Comparison of ENCODE assay signal across 15 cellular contexts in genomic region chr3:66593978-66594377, GRCh38.
DNase-seq lines count a peak whose midpoint lies in the region; ATAC-seq, FAIRE-seq and TF ChIP-seq lines count a peak whose summit lies in the region.
"Had no signal": no experiment of that assay in that cellular context is flagged by ENCODE, and none has a peak within 500 bp of the region (broad histone marks: within the 10 kb centered on the region; RNA-seq: fewer than 3 reads in every experiment).

No MANE protein-coding gene starts in this region.

- H3K79me2 ChIP-seq in HepG2 (ENCODE audit: insufficient read depth, low read length), result no peaks in the 10 kb centered on the region

- FAIRE-seq in HepG2 (lab: Jason Lieb, UNC), result no peak

- no peak overlapping the region for H3K4me2 ChIP-seq in HepG2 (ENCODE audit: low read depth, low read length)

- intact Hi-C loops in HepG2 (cut with micrococcal nuclease; ENCODE audit: unreplicated experiment), result no loop called here
- intact Hi-C loops in upper lobe of right lung (cut with DNase I), result no loop called here

- no peak overlapping the region for H3K9ac ChIP-seq in HepG2 (ENCODE audit: insufficient read depth, low read depth, low read length)

- TF ChIP-seq RAD21 in HepG2 (CRISPR knock-in tag; IDR thresholded peaks at IDR 0.05), result no peak

- peaks cover 7% of the 10 kb centered on the region; the same call in 1 of the 2 replicates for H3K4me1 ChIP-seq in HepG2 (ENCODE audit: insufficient read depth, low read length)
- H3K4me1 ChIP-seq in upper lobe of right lung, result no peaks in the 10 kb centered on the region

- in situ Hi-C loops in HepG2 (cut with HindIII; ENCODE audit: extremely low pct_ligation_motif_present, low pct_unique_long_range_greater_than_20kb), result no loop called here

- CTCF ChIA-PET in HepG2 (lab: Yijun Ruan, JAX; ENCODE audit: low intra/inter-chr PET ratio, low total read pairs), result no interaction called here

- peak in 1 of 2 experiments; percentile 35; a peak in 1 of 4 replicates for TF ChIP-seq EP300 in HepG2 (IDR thresholded peaks at IDR 0.05; ENCODE audit: low read depth in 2 of 2, low read length in 2 of 2)
- TF ChIP-seq EP300 in HepG2 (CRISPR knock-in tag; IDR thresholded peaks at IDR 0.05; ENCODE audit: borderline replicate concordance), result no peak

- POLR2A ChIA-PET in HepG2 (lab: Yijun Ruan, JAX), result no interaction called here

- DNase-seq in CD1c-positive myeloid dendritic cell (ENCODE audit: extremely low spot score) (peak; percentile 38), LoVo (ENCODE audit: low spot score) (peak; percentile 63), cardiac fibroblast (ENCODE audit: low read depth in 2 of 2) (peak; percentile 26 to 95), HepG2 (ENCODE audit: low spot score) (peak; percentile 74), retina (no peak), upper lobe of right lung (no peak)
- DNase-seq: activated CD4-positive, alpha-beta memory T cell treated with anti-CD3 and anti-CD28 coated beads for 36 hours; activated naive CD4-positive, alpha-beta T cell treated with anti-CD3 and anti-CD28 coated beads, Interleukin-2, amount 10 ng/mL, durations not matched to agents 7 days and 5 days; CD4-positive, alpha-beta memory T cell; islet precursor cell; NCI-H526 treated with DMSO at 0.1 percent for 48 hours; ovary; stimulated activated CD4-positive, alpha-beta T cell treated with anti-CD3 and anti-CD28 coated beads, Interleukin-2, amount 100 ng/mL, for 24 hours had no signal

- H3K36me3 ChIP-seq in HepG2 (replicated peaks in 1 of 2; ENCODE audit: control insufficient read depth in 1 of 2, insufficient read depth in 2 of 2, low read length in 2 of 2) (no peaks in the 10 kb centered on the region), upper lobe of right lung (no peaks in the 10 kb centered on the region)
- H3K36me3 ChIP-seq: ovary had no signal

- H4K20me1 ChIP-seq in HepG2 (ENCODE audit: insufficient read depth, low read length), result no peaks in the 10 kb centered on the region

- no peak for TF ChIP-seq POLR2A in HepG2 (IDR thresholded peaks at IDR 0.05; ENCODE audit: insufficient read depth in 1 of 2, low read depth in 2 of 2, low read length in 2 of 2)

- no TSS peak for BruUV-seq in HepG2 (replicated peaks; lab: Mats Ljungman, UMichigan)

- H3K27me3 ChIP-seq in HepG2 (ENCODE audit: control insufficient read depth in 1 of 2, insufficient read depth in 2 of 2, low read length in 2 of 2) (no peaks in the 10 kb centered on the region; a peak in 2 of 5 replicates), upper lobe of right lung (no peaks in the 10 kb centered on the region)
- H3K27me3 ChIP-seq: ovary had no signal

- ATAC-seq in HepG2, result peak; percentile 71
- ATAC-seq in GM18502 (IDR thresholded peaks at IDR 0.05; ENCODE audit: poor library complexity, unreplicated experiment), result no peak
- no peak for ATAC-seq in HG03378 (IDR thresholded peaks at IDR 0.05; ENCODE audit: unreplicated experiment)
- no peak for ATAC-seq in upper lobe of right lung

- H3K4me3 ChIP-seq in cardiac fibroblast (replicated peaks in 1 of 2; ENCODE audit: low read depth in 2 of 2, low read length in 2 of 2), result no peak overlapping the region
- no peak overlapping the region for H3K4me3 ChIP-seq in HepG2 (replicated peaks in 1 of 3; ENCODE audit: insufficient read depth in 1 of 3, low read depth in 2 of 3, low read length in 3 of 3)
- no peak overlapping the region for H3K4me3 ChIP-seq in upper lobe of right lung
- H3K4me3 ChIP-seq: ovary had no signal

- TF ChIP-seq CTCF in cardiac fibroblast (IDR thresholded peaks at IDR 0.05; ENCODE audit: low read depth, low read length) (no peak), HepG2 (CRISPR knock-in tag; IDR thresholded peaks at IDR 0.05) (no peak), upper lobe of right lung (IDR thresholded peaks at IDR 0.05) (no peak)

- no peak overlapping the region for H3K27ac ChIP-seq in HepG2 (ENCODE audit: extremely low read length, insufficient read depth, low read length)
- no peak overlapping the region for H3K27ac ChIP-seq in upper lobe of right lung
- H3K27ac ChIP-seq: ovary had no signal

- 5% methylated on average over 1 of the region's 1 CpG for WGBS in HepG2 (ENCODE audit: low lambda C conversion rate)

- no peak overlapping the region for H2AFZ ChIP-seq in HepG2 (ENCODE audit: low read length)

- H3K9me3 ChIP-seq in HepG2 (ENCODE audit: low read length) (no peaks in the 10 kb centered on the region), upper lobe of right lung (no peaks in the 10 kb centered on the region)
- H3K9me3 ChIP-seq: ovary had no signal

TF ChIP-seq in HepG2, 621 proteins besides CTCF, POLR2A, EP300 and RAD21 (continues in another document):
- TF ChIP-seq ZBTB25 (CRISPR knock-in tag; IDR thresholded peaks at IDR 0.05) (0 out of 2 replicates have a peak, but pooled peaks have one; percentile 29), HOXA3 (CRISPR knock-in tag; IDR thresholded peaks at IDR 0.05) (no peak), ZNF317 (CRISPR knock-in tag; IDR thresholded peaks at IDR 0.05) (no peak), ZNF746 (CRISPR knock-in tag; IDR thresholded peaks at IDR 0.05) (no peak), CEBPB (IDR thresholded peaks at IDR 0.05; ENCODE audit: borderline replicate concordance, low read depth, low read length) (peak; percentile 71; the same call in 1 of the 2 replicates), ZNF747 (CRISPR knock-in tag; IDR thresholded peaks at IDR 0.05; ENCODE audit: borderline replicate concordance) (no peak), ZNF629 (CRISPR knock-in tag; conservative IDR thresholded peaks at IDR 0.05) (no peak), ZNF770 (CRISPR knock-in tag; IDR thresholded peaks at IDR 0.05) (no peak), ZKSCAN1 (IDR thresholded peaks at IDR 0.05; ENCODE audit: low read length) (no peak), ZNF331 (CRISPR knock-in tag; IDR thresholded peaks at IDR 0.05) (no peak), TBL1XR1 (IDR thresholded peaks at IDR 0.05; ENCODE audit: borderline replicate concordance, low read length, partially characterized antibody) (no peak), SIN3A (IDR thresholded peaks at IDR 0.05; ENCODE audit: borderline replicate concordance, low read depth, low read length) (no peak), MAZ (IDR thresholded peaks at IDR 0.05; ENCODE audit: borderline replicate concordance, low read depth, low read length) (no peak), MAZ (CRISPR knock-in tag; IDR thresholded peaks at IDR 0.05; ENCODE audit: low read depth) (no peak)
- TF ChIP-seq, protein P1, sequence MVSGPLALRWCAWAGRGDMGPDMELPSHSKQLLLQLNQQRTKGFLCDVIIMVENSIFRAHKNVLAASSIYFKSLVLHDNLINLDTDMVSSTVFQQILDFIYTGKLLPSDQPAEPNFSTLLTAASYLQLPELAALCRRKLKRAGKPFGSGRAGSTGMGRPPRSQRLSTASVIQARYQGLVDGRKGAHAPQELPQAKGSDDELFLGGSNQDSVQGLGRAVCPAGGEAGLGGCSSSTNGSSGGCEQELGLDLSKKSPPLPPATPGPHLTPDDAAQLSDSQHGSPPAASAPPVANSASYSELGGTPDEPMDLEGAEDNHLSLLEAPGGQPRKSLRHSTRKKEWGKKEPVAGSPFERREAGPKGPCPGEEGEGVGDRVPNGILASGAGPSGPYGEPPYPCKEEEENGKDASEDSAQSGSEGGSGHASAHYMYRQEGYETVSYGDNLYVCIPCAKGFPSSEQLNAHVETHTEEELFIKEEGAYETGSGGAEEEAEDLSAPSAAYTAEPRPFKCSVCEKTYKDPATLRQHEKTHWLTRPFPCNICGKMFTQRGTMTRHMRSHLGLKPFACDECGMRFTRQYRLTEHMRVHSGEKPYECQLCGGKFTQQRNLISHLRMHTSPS (CRISPR knock-in tag; IDR thresholded peaks at IDR 0.05; ENCODE audit: low read depth), result no peak

Comparison
In these comparisons a context has a peak if more than half of its experiments do, and no peak if none do; other contexts are left out.
1. DNase-seq: peak in CD1c-positive myeloid dendritic cell (single experiment), LoVo (single experiment), cardiac fibroblast (2 of 2) and HepG2 (single experiment); none in retina (single experiment) and upper lobe of right lung (single experiment).